7 cellular contexts compared by ENCODE assay signal in genomic region chr9:97923529-97924108, GRCh38. TPM values are rescaled to one million over a fixed set of nuclear protein-coding genes. Genes with fewer than 3 reads are reported as not detected.
DNase-seq lines count a peak whose midpoint lies in the region; ATAC-seq, FAIRE-seq and TF ChIP-seq lines count a peak whose summit lies in the region.

No MANE protein-coding gene starts in this region.

- no peak for TF ChIP-seq EP300 in H1 (IDR thresholded peaks at IDR 0.05; ENCODE audit: borderline replicate concordance in 1 of 2, low read depth in 2 of 2, low read length in 2 of 2)

- no peak for FAIRE-seq in H1 (lab: Jason Lieb, UNC)

- H3K27me3 ChIP-seq in H1 (replicated peaks in 1 of 4; ENCODE audit: control insufficient read depth in 3 of 4, extremely low read depth in 1 of 4, insufficient read depth in 3 of 4, low read length in 3 of 4) = no peaks in the 10 kb centered on the region; a peak in 2 of 7 replicates

- no peaks in the 10 kb centered on the region; a peak in 1 of 7 replicates for H3K4me1 ChIP-seq in H1 (replicated peaks in 1 of 4; ENCODE audit: control insufficient read depth in 3 of 4, insufficient read depth in 4 of 4, low read length in 3 of 4)

- H3K9me3 Mint-ChIP-seq in activated CD8-positive, alpha-beta T cell treated with anti-CD3 and anti-CD28 coated beads for 36 hours = no peaks in the 10 kb centered on the region

- in situ Hi-C loops in GM13976 (cut with MboI; ENCODE audit: low sequenced_read_pairs, unreplicated experiment) = no loop called here

- H3K4me3 ChIP-seq in H1 (ENCODE audit: extremely low read depth in 1 of 4, insufficient read depth in 2 of 4, low read depth in 3 of 4, low read length in 4 of 4) = peak overlapping the region in 1 of 4 experiments; percentile 43; a peak in 1 of 8 replicates

- POLR2A ChIA-PET in activated CD8-positive, alpha-beta T cell treated with anti-CD3 and anti-CD28 coated beads for 36 hours (lab: Charles Lee) = interaction anchor here (0.9 to 6.3 kb wide), 10 partner anchors 12 to 332 kb away, joined by 3 to 121 read pairs (median 10); partner anchors contain the start of genes ANP32B, TBC1D2 and TRIM14
- POLR2A ChIA-PET in H1 (lab: Charles Lee; ENCODE audit: partially characterized antibody) = no interaction called here

- no peak overlapping the region for H4K5ac ChIP-seq in H1 (ENCODE audit: insufficient read length, low read depth, low read length)

- CTCF ChIA-PET in activated CD8-positive, alpha-beta T cell treated with anti-CD3 and anti-CD28 coated beads for 36 hours (lab: Charles Lee) = interaction anchor here (0.7 to 9.3 kb wide), 43 partner anchors 10 to 333 kb away, joined by 3 to 100 read pairs (median 8); partner anchors contain the start of genes ANP32B, HEMGN, TBC1D2 and XPA
- CTCF ChIA-PET in H1 (lab: Charles Lee; ENCODE audit: partially characterized antibody) = interaction anchor here (0.6 to 2.6 kb wide), 29 partner anchors 8 to 283 kb away, joined by 3 to 14 read pairs (median 4); no protein-coding TSS in a partner anchor

- no peak overlapping the region for H2BK15ac ChIP-seq in H1 (ENCODE audit: low read length)

- H2BK5ac ChIP-seq in H1 (ENCODE audit: low read depth, low read length) = no peak overlapping the region

- H2BK120ac ChIP-seq in H1 (replicated peaks; ENCODE audit: low read depth, low read length) = no peak overlapping the region

- intact Hi-C loops in activated CD8-positive, alpha-beta T cell treated with anti-CD3 and anti-CD28 coated beads for 36 hours (cut with micrococcal nuclease) = loop anchor here (1.0 to 5.0 kb wide), 4 partner anchors 31 to 334 kb away; partner anchors contain the start of genes ANP32B and TBC1D2

- H3K9me3 ChIP-seq in H1 (ENCODE audit: insufficient read depth in 2 of 2, low read depth in 1 of 2, low read length in 1 of 2) = no peaks in the 10 kb centered on the region

- peak; percentile 73 for TF ChIP-seq CTCF in GM13976 (IDR thresholded peaks at IDR 0.05; ENCODE audit: borderline replicate concordance, control extremely low read depth, extremely low read depth, insufficient read depth, missing control alignments)
- TF ChIP-seq CTCF in activated CD8-positive, alpha-beta T cell treated with anti-CD3 and anti-CD28 coated beads for 36 hours (IDR thresholded peaks at IDR 0.05) = peak; percentile 99
- peak in 2 of 3 experiments; percentile 36 to 68; a peak in 3 of 4 replicates for TF ChIP-seq CTCF in H1 (IDR thresholded peaks at IDR 0.05; ENCODE audit: control extremely low read depth in 1 of 3, insufficient read depth in 1 of 3, low read depth in 1 of 3, low read length in 3 of 3)

- peaks cover 2% of the 10 kb centered on the region for H3K27me3 Mint-ChIP-seq in activated CD8-positive, alpha-beta T cell treated with anti-CD3 and anti-CD28 coated beads for 36 hours

- H3K9ac ChIP-seq in H1 (replicated peaks in 1 of 4; ENCODE audit: extremely low read depth in 1 of 4, low read depth in 3 of 4, low read length in 3 of 4) = no peak overlapping the region

- no peak for TF ChIP-seq POLR2A in H1 (IDR thresholded peaks at IDR 0.05; ENCODE audit: control extremely low read depth in 1 of 2, low read depth in 2 of 2, low read length in 2 of 2)

- H3K18ac ChIP-seq in H1 (ENCODE audit: extremely low read depth, low read length) = no peak overlapping the region

- H3K23ac ChIP-seq in H1 (ENCODE audit: insufficient read length) = no peak overlapping the region

- DNase-seq in GM13976 (ENCODE audit: low spot score) = peak; percentile 62
- DNase-seq in HT-29 (ENCODE audit: low spot score) = peak; percentile 93
- DNase-seq in NCI-H82 (lab: John Stamatoyannopoulos, UW) = peak; percentile 89
- DNase-seq in activated CD8-positive, alpha-beta T cell treated with anti-CD3 and anti-CD28 coated beads for 36 hours = peak; percentile 93
- peak in 1 of 2 experiments; percentile 53 for DNase-seq in H1 (ENCODE audit: low read depth in 1 of 2, low spot score in 2 of 2)
- DNase-seq in mucosa of gallbladder (ENCODE audit: low spot score) = peak; percentile 89
- DNase-seq in stimulated activated CD8-positive, alpha-beta memory T cell treated with anti-CD3 and anti-CD28 coated beads, Interleukin-7, amount 100 ng/mL, for 1 hour (ENCODE audit: low read depth in 2 of 2) = peak; percentile 37 to 53

- H2AFZ ChIP-seq in H1 (ENCODE audit: low read length) = no peak overlapping the region

- H4K91ac ChIP-seq in H1 (replicated peaks; ENCODE audit: insufficient read length, low read length) = no peak overlapping the region

- peak; percentile 42 to 55 for TF ChIP-seq RAD21 in H1 (IDR thresholded peaks at IDR 0.05 in 1 of 2, conservative IDR thresholded peaks at IDR 0.05 in 1 of 2; ENCODE audit: low read depth in 2 of 2, low read length in 2 of 2)

- H4K20me1 ChIP-seq in H1 (replicated peaks in 1 of 2; ENCODE audit: control insufficient read depth in 1 of 2, insufficient read depth in 2 of 2, low read length in 2 of 2) = no peaks in the 10 kb centered on the region

- H3K79me2 ChIP-seq in H1 (ENCODE audit: control insufficient read depth in 1 of 2, insufficient read depth in 2 of 2, low read length in 2 of 2) = no peaks in the 10 kb centered on the region

- peak overlapping the region; percentile 55 to 60; a peak in 3 of 4 replicates for H3K4me2 ChIP-seq in H1 (ENCODE audit: insufficient read depth in 1 of 2, low read depth in 2 of 2, low read length in 2 of 2)

- no peak overlapping the region for H2BK20ac ChIP-seq in H1 (ENCODE audit: low read length)

- H3K14ac ChIP-seq in H1 (ENCODE audit: insufficient read length) = no peak overlapping the region

- H3K4me3 Mint-ChIP-seq in activated CD8-positive, alpha-beta T cell treated with anti-CD3 and anti-CD28 coated beads for 36 hours = peak overlapping the region; percentile 82

- no peak overlapping the region for H2AK5ac ChIP-seq in H1 (ENCODE audit: low read depth, low read length)

- H3K79me1 ChIP-seq in H1 (ENCODE audit: low read depth, low read length) = no peaks in the 10 kb centered on the region

- H4K8ac ChIP-seq in H1 (ENCODE audit: extremely low read depth, insufficient read depth, low read length) = no peak overlapping the region

- WGBS in H1 (ENCODE audit: extremely low coverage in 1 of 2, insufficient coverage in 1 of 2, insufficient read length in 1 of 2, insufficient replicate concordance in 2 of 2, low coverage in 1 of 2, low lambda C conversion rate in 2 of 2, missing lambda C conversion rate in 1 of 2), 2 experiments = 11% methylated on average over 8 of the region's 8 CpGs; no CpG with 5 or more reads in 1 of the 2 experiments

- H2BK12ac ChIP-seq in H1 (ENCODE audit: low read depth, low read length) = no peak overlapping the region

- H3K36me3 Mint-ChIP-seq in activated CD8-positive, alpha-beta T cell treated with anti-CD3 and anti-CD28 coated beads for 36 hours (ENCODE audit: low read depth) = peaks cover 5% of the 10 kb centered on the region

- no peak overlapping the region for H3K27ac ChIP-seq in H1 (ENCODE audit: low read depth, low read length)

- H3K36me3 ChIP-seq in H1 (ENCODE audit: control insufficient read depth in 2 of 4, insufficient read depth in 4 of 4, low read length in 3 of 4) = no peaks in the 10 kb centered on the region

- peak overlapping the region; percentile 95 for H3K27ac Mint-ChIP-seq in activated CD8-positive, alpha-beta T cell treated with anti-CD3 and anti-CD28 coated beads for 36 hours

- H3K4me1 Mint-ChIP-seq in activated CD8-positive, alpha-beta T cell treated with anti-CD3 and anti-CD28 coated beads for 36 hours (ENCODE audit: low read depth) = peaks cover 34% of the 10 kb centered on the region

- peak; percentile 34 for ATAC-seq in activated CD8-positive, alpha-beta T cell treated with anti-CD3 and anti-CD28 coated beads for 36 hours

- no peak overlapping the region for H3K4ac ChIP-seq in H1 (replicated peaks; ENCODE audit: insufficient read length, low read depth, low read length)

- no peak overlapping the region for H3K56ac ChIP-seq in H1 (replicated peaks; ENCODE audit: insufficient read length, low read depth, low read length)

- H3K23me2 ChIP-seq in H1 (ENCODE audit: low read depth, low read length) = peaks cover 8% of the 10 kb centered on the region

RNA-seq across cellular contexts. Expression of gene TRMO, which starts 1.3 kb away (rescaled TPM):
- 16.1 and 25.3 TPM in 2 replicates for total RNA-seq in HT-29 (2014; rRNA removed; shearing (Covaris generic))
- total RNA-seq in activated CD8-positive, alpha-beta T cell treated with anti-CD3 and anti-CD28 coated beads for 36 hours = 10 to 100 TPM; 12.6 to 13.3 TPM
- 4.7 and 5.6 TPM in 2 replicates for total RNA-seq in H1 (2021; fragmentation: NEBNext Ultra II Directional; extraction: Animal tissue kit (Norgen Biotek cat#: 25700))
- polyA plus RNA-seq in H1 (2011; rRNA removed) = 3.2 and 4.6 TPM in 2 replicates
- 4.0 TPM for polyA plus RNA-seq in H1 (2011; cell fraction: cytosol; rRNA removed)
- polyA plus RNA-seq in H1 (2011; cell fraction: nucleus; rRNA removed) = 3.5 TPM
- polyA plus RNA-seq in H1 (2012, experiment 1 of 2) = 4.1 to 6.8 TPM (median 5.0 TPM) in 4 replicates
- 1.3 TPM for polyA plus RNA-seq in H1 (2012, experiment 2 of 2)
- polyA plus RNA-seq in H1 (2013, experiment 1 of 2) = 4.5 TPM
- polyA plus RNA-seq in H1 (2013, experiment 2 of 2) = 4.1 TPM
- 7.5 and 10.7 TPM in 2 replicates for polyA minus RNA-seq in H1 (2011; rRNA and poly(A)+ RNA removed)
- 2.9 TPM for polyA minus RNA-seq in H1 (2011; cell fraction: cytosol; rRNA and poly(A)+ RNA removed)
- 8.4 TPM for polyA minus RNA-seq in H1 (2011; cell fraction: nucleus; rRNA and poly(A)+ RNA removed)
- total RNA-seq in mucosa of gallbladder = 11.5 TPM

RNA-seq across cellular contexts. Expression of gene HEMGN, which starts 14.4 kb away (rescaled TPM):
- not detected in 2 replicates for total RNA-seq in HT-29 (2014; rRNA removed; shearing (Covaris generic))
- total RNA-seq in activated CD8-positive, alpha-beta T cell treated with anti-CD3 and anti-CD28 coated beads for 36 hours = 1 to 10 TPM; 1.2 to 1.4 TPM
- not detected in 2 replicates for total RNA-seq in H1 (2021; fragmentation: NEBNext Ultra II Directional; extraction: Animal tissue kit (Norgen Biotek cat#: 25700))
- polyA plus RNA-seq in H1 (2011; rRNA removed) = not detected in 2 replicates
- not detected for polyA plus RNA-seq in H1 (2011; cell fraction: cytosol; rRNA removed)
- not detected for polyA plus RNA-seq in H1 (2011; cell fraction: nucleus; rRNA removed)
- not detected in 4 replicates for polyA plus RNA-seq in H1 (2012, experiment 1 of 2)
- polyA plus RNA-seq in H1 (2012, experiment 2 of 2) = not detected
- polyA plus RNA-seq in H1 (2013, experiment 1 of 2) = not detected
- not detected for polyA plus RNA-seq in H1 (2013, experiment 2 of 2)
- not detected in 2 replicates for polyA minus RNA-seq in H1 (2011; rRNA and poly(A)+ RNA removed)
- not detected for polyA minus RNA-seq in H1 (2011; cell fraction: cytosol; rRNA and poly(A)+ RNA removed)
- polyA minus RNA-seq in H1 (2011; cell fraction: nucleus; rRNA and poly(A)+ RNA removed) = not detected
- total RNA-seq in mucosa of gallbladder = 0.14 TPM

RNA-seq across cellular contexts. Expression of gene ANP32B, which starts 59.5 kb away (rescaled TPM):
- total RNA-seq in HT-29 (2014; rRNA removed; shearing (Covaris generic)) = 11.5 and 22.7 TPM in 2 replicates
- total RNA-seq in activated CD8-positive, alpha-beta T cell treated with anti-CD3 and anti-CD28 coated beads for 36 hours = 100 to 1,000 TPM; 374 to 389 TPM
- 77.0 and 88.1 TPM in 2 replicates for total RNA-seq in H1 (2021; fragmentation: NEBNext Ultra II Directional; extraction: Animal tissue kit (Norgen Biotek cat#: 25700))
- 5.5 and 7.6 TPM in 2 replicates for polyA plus RNA-seq in H1 (2011; rRNA removed)
- polyA plus RNA-seq in H1 (2011; cell fraction: cytosol; rRNA removed) = 25.1 TPM
- polyA plus RNA-seq in H1 (2011; cell fraction: nucleus; rRNA removed) = 8.8 TPM
- polyA plus RNA-seq in H1 (2012, experiment 1 of 2) = 95.0 to 120 TPM (median 102 TPM) in 4 replicates
- 50.2 TPM for polyA plus RNA-seq in H1 (2012, experiment 2 of 2)
- polyA plus RNA-seq in H1 (2013, experiment 1 of 2) = 157 TPM
- 155 TPM for polyA plus RNA-seq in H1 (2013, experiment 2 of 2)
- polyA minus RNA-seq in H1 (2011; rRNA and poly(A)+ RNA removed) = 2.9 and 4.9 TPM in 2 replicates
- 10.6 TPM for polyA minus RNA-seq in H1 (2011; cell fraction: cytosol; rRNA and poly(A)+ RNA removed)
- 10.3 TPM for polyA minus RNA-seq in H1 (2011; cell fraction: nucleus; rRNA and poly(A)+ RNA removed)
- total RNA-seq in mucosa of gallbladder = 90.5 TPM
